Comparison of ENCODE assay signal across 8 cellular contexts in genomic region chr2:676647-677055, GRCh38. TPM values are rescaled to one million over a fixed set of nuclear protein-coding genes. Genes with fewer than 3 reads are reported as not detected.
DNase-seq lines count a peak whose midpoint lies in the region; ATAC-seq and TF ChIP-seq lines count a peak whose summit lies in the region.

No MANE protein-coding gene starts in this region.

- H3K36me3 ChIP-seq in HUES64 (ENCODE audit: insufficient read depth, low read length): peaks cover 20% of the 10 kb centered on the region
- no peaks in the 10 kb centered on the region for H3K36me3 ChIP-seq in testis (ENCODE audit: low read depth, missing control alignments)

- H3K27me3 ChIP-seq in HUES64 (ENCODE audit: insufficient read depth, low read length) (no peaks in the 10 kb centered on the region), testis (no peaks in the 10 kb centered on the region)

- no peaks in the 10 kb centered on the region for H3K9me3 Mint-ChIP-seq in activated T-helper 17 cell treated with anti-CD3 and anti-CD28 coated beads, Interleukin-2, amount 50 U/mL, for 72 hours
- H3K9me3 Mint-ChIP-seq in nephron progenitor cell: no peaks in the 10 kb centered on the region

- H3K27ac Mint-ChIP-seq in activated T-helper 17 cell treated with anti-CD3 and anti-CD28 coated beads, Interleukin-2, amount 50 U/mL, for 72 hours: peak overlapping the region; percentile 99
- H3K27ac Mint-ChIP-seq in nephron progenitor cell: peak overlapping the region; percentile 59

- intact Hi-C loops in testis (cut with DNase I; ENCODE audit: low total_unique reads): no loop called here

- no peak for TF ChIP-seq CTCF in fibroblast of villous mesenchyme (IDR thresholded peaks at IDR 0.05; ENCODE audit: insufficient read depth, low read depth, low read length)
- TF ChIP-seq CTCF in nephron progenitor cell (IDR thresholded peaks at IDR 0.05): no peak
- TF ChIP-seq CTCF in testis (IDR thresholded peaks at IDR 0.05): no peak

- peak overlapping the region; percentile 77 for H3K9ac ChIP-seq in HUES64 (ENCODE audit: low read depth, low read length)

- DNase-seq in DMS79 (lab: John Stamatoyannopoulos, UW) (peak; percentile 95), NOMO-1 treated with DMSO at 0.1 percent for 48 hours (lab: John Stamatoyannopoulos, UW; ENCODE audit: unreplicated experiment) (peak; percentile 95), fibroblast of villous mesenchyme (ENCODE audit: low read depth) (peak; percentile 99), nephron progenitor cell (peak; percentile 99), testis (peak; percentile 99)

- WGBS in HUES64: under 1% methylated on average over 43 of the region's 46 CpGs
- WGBS in testis, 2 donors: 0% methylated on average over 29 of the region's 46 CpGs; no CpG with 5 or more reads in 1 of the 2 donors

- H3K36me3 Mint-ChIP-seq in activated T-helper 17 cell treated with anti-CD3 and anti-CD28 coated beads, Interleukin-2, amount 50 U/mL, for 72 hours (ENCODE audit: low read depth): peaks cover 53% of the 10 kb centered on the region
- peaks cover 22% of the 10 kb centered on the region for H3K36me3 Mint-ChIP-seq in nephron progenitor cell (ENCODE audit: low read depth)

- peak; percentile 75 for ATAC-seq in GM21529 (IDR thresholded peaks at IDR 0.05; ENCODE audit: unreplicated experiment)
- peak; percentile 81 for ATAC-seq in activated T-helper 17 cell treated with anti-CD3 and anti-CD28 coated beads, Interleukin-2, amount 50 U/mL, for 72 hours (replicated peaks)

- peak overlapping the region; percentile 96 for H3K4me3 Mint-ChIP-seq in activated T-helper 17 cell treated with anti-CD3 and anti-CD28 coated beads, Interleukin-2, amount 50 U/mL, for 72 hours
- peak overlapping the region; percentile 93 for H3K4me3 Mint-ChIP-seq in nephron progenitor cell

- H3K27ac ChIP-seq in HUES64 (ENCODE audit: low read depth, low read length) (peak overlapping the region; percentile 74), testis (peak overlapping the region in 1 of 2 donors; percentile 97)

- TF ChIP-seq POLR2A in testis (IDR thresholded peaks at IDR 0.05): no peak

- H3K4me1 Mint-ChIP-seq in activated T-helper 17 cell treated with anti-CD3 and anti-CD28 coated beads, Interleukin-2, amount 50 U/mL, for 72 hours: peaks cover 30% of the 10 kb centered on the region
- H3K4me1 Mint-ChIP-seq in nephron progenitor cell: peaks cover 76% of the 10 kb centered on the region

- peak overlapping the region; percentile 88 for H3K4me3 ChIP-seq in HUES64 (ENCODE audit: low read length)
- peak overlapping the region; percentile 76 for H3K4me3 ChIP-seq in fibroblast of villous mesenchyme (ENCODE audit: low read depth, low read length)
- peak overlapping the region; percentile 74 to 86 for H3K4me3 ChIP-seq in testis

- H3K27me3 Mint-ChIP-seq in activated T-helper 17 cell treated with anti-CD3 and anti-CD28 coated beads, Interleukin-2, amount 50 U/mL, for 72 hours: no peaks in the 10 kb centered on the region
- H3K27me3 Mint-ChIP-seq in nephron progenitor cell (ENCODE audit: low read depth, poor library complexity): no peaks in the 10 kb centered on the region

- H3K4me1 ChIP-seq in HUES64 (ENCODE audit: insufficient read depth, low read length) (peaks cover 8% of the 10 kb centered on the region; the same call in 1 of the 2 replicates), testis (peaks cover 19% of the 10 kb centered on the region)

- H3K9me3 ChIP-seq in HUES64 (ENCODE audit: insufficient read depth, low read depth, low read length) (no peaks in the 10 kb centered on the region), testis (no peaks in the 10 kb centered on the region)

RNA-seq across cellular contexts. Expression of gene TMEM18, which starts 0.6 kb away (rescaled TPM):
- 23.6 TPM for polyA plus RNA-seq in HUES64 (2013, experiment 1 of 2)
- polyA plus RNA-seq in HUES64 (2013, experiment 2 of 2): 25.4 TPM
- 10 to 100 TPM; 35.4 to 36.6 TPM for total RNA-seq in activated T-helper 17 cell treated with anti-CD3 and anti-CD28 coated beads, Interleukin-2, amount 50 U/mL, for 72 hours
- total RNA-seq in fibroblast of villous mesenchyme: 14.5 and 19.4 TPM in 2 replicates
- 10 to 100 TPM; 18.0 to 25.8 TPM for total RNA-seq in testis
- polyA plus RNA-seq in testis (ENCODE audit: insufficient read depth, low read depth, low replicate concordance): 30.5 TPM
